Comparison of ENCODE assay signal across 23 cellular contexts in genomic region chr16:46777804-46778203, GRCh38. TPM values are rescaled to one million over a fixed set of nuclear protein-coding genes. Genes with fewer than 3 reads are reported as not detected.
A peak's percentile ranks its signal among the peaks of the same experiment; 100 is the strongest.
DNase-seq lines count a peak whose midpoint lies in the region; ATAC-seq and TF ChIP-seq lines count a peak whose summit lies in the region.
"Had no signal": no experiment of that assay in that cellular context is flagged by ENCODE, and none has a peak within 500 bp of the region (broad histone marks: within the 10 kb centered on the region; RNA-seq: fewer than 3 reads in every experiment).

No MANE protein-coding gene starts in this region.

- H3K4me1 Mint-ChIP-seq in WTC11 (no peaks in the 10 kb centered on the region), chondrocyte (ENCODE audit: low read depth) (peaks cover 9% of the 10 kb centered on the region)
- H3K4me1 Mint-ChIP-seq: CD4-positive, CD25-positive, alpha-beta regulatory T cell had no signal

- CTCF ChIA-PET in WTC11 (lab: Charles Lee) = interaction anchor here (1.3 to 1.4 kb wide), 2 partner anchors 24 to 129 kb away, joined by 5 read pairs; no protein-coding TSS in a partner anchor

- peaks cover 37% of the 10 kb centered on the region for H3K4me1 ChIP-seq in BLaER1
- H3K4me1 ChIP-seq in upper lobe of right lung = no peaks in the 10 kb centered on the region
- H3K4me1 ChIP-seq: A549, BE2C, Caco-2 had no signal

- no peak overlapping the region for H3K4me3 Mint-ChIP-seq in WTC11
- no peak overlapping the region for H3K4me3 Mint-ChIP-seq in chondrocyte (ENCODE audit: unreplicated experiment)
- H3K4me3 Mint-ChIP-seq: CD4-positive, CD25-positive, alpha-beta regulatory T cell; CD8-positive, alpha-beta T cell had no signal

- ATAC-seq in WTC11 = peak; percentile 28
- ATAC-seq in upper lobe of right lung = peak; percentile 10
- no peak for ATAC-seq in HG02970 (IDR thresholded peaks at IDR 0.05; ENCODE audit: low FRiP score, unreplicated experiment)
- ATAC-seq: A549; CD8-positive, alpha-beta T cell; GM12878 had no signal

- H3K4me3 ChIP-seq in BLaER1 (peak overlapping the region; percentile 31; the same call in 1 of the 2 replicates), upper lobe of right lung (no peak overlapping the region)
- H3K4me3 ChIP-seq: A549, GM12878 had no signal

- H3K27me3 Mint-ChIP-seq in WTC11 (ENCODE audit: low read depth) = no peaks in the 10 kb centered on the region
- no peaks in the 10 kb centered on the region for H3K27me3 Mint-ChIP-seq in chondrocyte (ENCODE audit: low read depth)
- H3K27me3 Mint-ChIP-seq: CD4-positive, CD25-positive, alpha-beta regulatory T cell had no signal

- H3K27me3 ChIP-seq in BLaER1 = no peaks in the 10 kb centered on the region
- H3K27me3 ChIP-seq in upper lobe of right lung = no peaks in the 10 kb centered on the region
- H3K27me3 ChIP-seq: BE2C had no signal

- H3K4me2 ChIP-seq in BLaER1 = no peak overlapping the region
- H3K4me2 ChIP-seq: A549 had no signal

- H3K27ac Mint-ChIP-seq in WTC11 (no peak overlapping the region), chondrocyte (ENCODE audit: unreplicated experiment) (no peak overlapping the region)
- H3K27ac Mint-ChIP-seq: CD4-positive, CD25-positive, alpha-beta regulatory T cell; CD8-positive, alpha-beta T cell had no signal

- no peak overlapping the region for H3K9ac ChIP-seq in BLaER1

- H4K20me1 ChIP-seq in BLaER1 = no peaks in the 10 kb centered on the region

- H3K36me3 Mint-ChIP-seq in WTC11 = no peaks in the 10 kb centered on the region
- H3K36me3 Mint-ChIP-seq in chondrocyte (ENCODE audit: low read depth) = no peaks in the 10 kb centered on the region
- H3K36me3 Mint-ChIP-seq: CD4-positive, CD25-positive, alpha-beta regulatory T cell; CD8-positive, alpha-beta T cell had no signal

- H3K9me3 ChIP-seq in BLaER1 (peaks cover 73% of the 10 kb centered on the region), upper lobe of right lung (no peaks in the 10 kb centered on the region)
- H3K9me3 ChIP-seq: A549, BE2C, Caco-2 had no signal

- DNase-seq in WTC11 (ENCODE audit: low spot score) = no peak
- DNase-seq in mucosa of gallbladder (ENCODE audit: low spot score) = peak; percentile 5
- no peak for DNase-seq in upper lobe of right lung
- DNase-seq in DMS 273 (lab: John Stamatoyannopoulos, UW; ENCODE audit: unreplicated experiment) = no peak
- DNase-seq in chondrocyte (ENCODE audit: low spot score) = no peak
- no peak for DNase-seq in NCI-H82 treated with DMSO at 0.1 percent for 48 hours (lab: John Stamatoyannopoulos, UW; ENCODE audit: unreplicated experiment)
- DNase-seq: 8988T; ACHN; AML-193; BE2C; Caco-2; CD4-positive, CD25-positive, alpha-beta regulatory T cell; CD8-positive, alpha-beta T cell; DMS 273 treated with DMSO at 0.1 percent for 48 hours; DMS79; EL; GDM1; HCEC 1CT had no signal

- TF ChIP-seq CTCF in WTC11 (IDR thresholded peaks at IDR 0.05) (no peak), upper lobe of right lung (IDR thresholded peaks at IDR 0.05) (no peak), chondrocyte (IDR thresholded peaks at IDR 0.05) (no peak)

- POLR2A ChIA-PET in WTC11 (lab: Charles Lee) = no interaction called here

- intact Hi-C loops in upper lobe of right lung (cut with DNase I) = no loop called here

- H3K27ac ChIP-seq in BLaER1 (no peak overlapping the region), upper lobe of right lung (no peak overlapping the region)
- H3K27ac ChIP-seq: A549, C4-2B had no signal

- H3K9me3 Mint-ChIP-seq in WTC11 (peaks cover 9% of the 10 kb centered on the region), chondrocyte (ENCODE audit: low read depth) (no peaks in the 10 kb centered on the region)
- H3K9me3 Mint-ChIP-seq: CD4-positive, CD25-positive, alpha-beta regulatory T cell; CD8-positive, alpha-beta T cell had no signal

- peaks cover 16% of the 10 kb centered on the region for H3K36me3 ChIP-seq in BLaER1
- no peaks in the 10 kb centered on the region for H3K36me3 ChIP-seq in upper lobe of right lung
- H3K36me3 ChIP-seq: BE2C had no signal

TF ChIP-seq in WTC11, 78 proteins besides CTCF, POLR2A, EP300 and RAD21 (continues in another document):
- TF ChIP-seq FOXP1 (CRISPR knock-in tag; IDR thresholded peaks at IDR 0.05; ENCODE audit: borderline replicate concordance) = no peak
- no peak for TF ChIP-seq CREB1 (CRISPR knock-in tag; IDR thresholded peaks at IDR 0.05)
- TF ChIP-seq ZBTB21 (CRISPR knock-in tag; IDR thresholded peaks at IDR 0.05; ENCODE audit: borderline replicate concordance) = no peak
- no peak for TF ChIP-seq ZNF281 (CRISPR knock-in tag; IDR thresholded peaks at IDR 0.05)
- TF ChIP-seq ATF1 (CRISPR knock-in tag; IDR thresholded peaks at IDR 0.05) = no peak
- no peak for TF ChIP-seq MLX (CRISPR knock-in tag; IDR thresholded peaks at IDR 0.05)
- TF ChIP-seq JAZF1 (CRISPR knock-in tag; IDR thresholded peaks at IDR 0.05) = no peak
- TF ChIP-seq NFATC4 (CRISPR knock-in tag; IDR thresholded peaks at IDR 0.05) = no peak
- TF ChIP-seq ZNF138 (CRISPR knock-in tag; conservative IDR thresholded peaks at IDR 0.05) = no peak
- no peak for TF ChIP-seq ZNF263 (CRISPR knock-in tag; IDR thresholded peaks at IDR 0.05; ENCODE audit: low read depth)
- TF ChIP-seq TEAD4 (CRISPR knock-in tag; IDR thresholded peaks at IDR 0.05) = no peak
- no peak for TF ChIP-seq MYBL2 (CRISPR knock-in tag; IDR thresholded peaks at IDR 0.05)
- TF ChIP-seq SOX15 (CRISPR knock-in tag; IDR thresholded peaks at IDR 0.05) = no peak
- no peak for TF ChIP-seq ARID4B (CRISPR knock-in tag; IDR thresholded peaks at IDR 0.05; ENCODE audit: borderline replicate concordance)

RNA-seq across cellular contexts. Expression of gene MYLK3, which starts 29.7 kb away (rescaled TPM):
- total RNA-seq in WTC11 (2021) = 0.30 to 0.79 TPM (median 0.41 TPM) in 3 replicates
- 1.2 TPM for total RNA-seq in mucosa of gallbladder
- 0.43 TPM for total RNA-seq in upper lobe of right lung
- total RNA-seq in chondrocyte = 0.05 to 0.65 TPM (median 0.32 TPM) in 3 replicates
- total RNA-seq: CD4-positive, CD25-positive, alpha-beta regulatory T cell; CD8-positive, alpha-beta T cell had no signal

RNA-seq across cellular contexts. Expression of gene C16orf87, which starts 53.2 kb away (rescaled TPM):
- total RNA-seq in WTC11 (2021) = 21.8 to 22.5 TPM (median 22.5 TPM) in 3 replicates
- 8.3 TPM for total RNA-seq in mucosa of gallbladder
- total RNA-seq in upper lobe of right lung = 8.2 TPM
- 15.3 to 19.1 TPM (median 17.7 TPM) in 3 replicates for total RNA-seq in chondrocyte
